In genomic region chr5:105943119-105943518, GRCh38 we compare ENCODE assay signal across 27 cellular contexts.
"Had no signal": no experiment of that assay in that cellular context is flagged by ENCODE, and none has a peak within 500 bp of the region (broad histone marks: within the 10 kb centered on the region; RNA-seq: fewer than 3 reads in every experiment).

No MANE protein-coding gene starts in this region.

- H3K27ac Mint-ChIP-seq: activated CD4-positive, alpha-beta T cell treated with anti-CD3 and anti-CD28 coated beads, Interleukin-2, amount 10 ng/mL, durations not matched to agents 7 days and 5 days; activated CD8-positive, alpha-beta memory T cell treated with anti-CD3 and anti-CD28 coated beads, Interleukin-2, amount 10 ng/mL, durations not matched to agents 7 days and 5 days; activated CD8-positive, alpha-beta T cell treated with anti-CD3 and anti-CD28 coated beads for 36 hours; activated naive CD4-positive, alpha-beta T cell treated with anti-CD3 and anti-CD28 coated beads, Interleukin-2, amount 10 ng/mL, durations not matched to agents 7 days and 5 days; mesothelial cell of epicardium; natural killer cell treated with Interleukin-12 subunit alpha and Interleukin-12 subunit beta and Interleukin-15 and Interleukin-18, amount 100 ng/mL, for 72 hours; type B pancreatic cell had no signal

- H3K27ac ChIP-seq: cardiac muscle cell, gastrocnemius medialis, neutrophil, pancreas, right lobe of liver, thoracic aorta, WERI-Rb-1 had no signal

- H3K4me1 Mint-ChIP-seq: activated CD4-positive, alpha-beta T cell treated with anti-CD3 and anti-CD28 coated beads, Interleukin-2, amount 10 ng/mL, durations not matched to agents 7 days and 5 days; activated CD8-positive, alpha-beta memory T cell treated with anti-CD3 and anti-CD28 coated beads, Interleukin-2, amount 10 ng/mL, durations not matched to agents 7 days and 5 days; activated naive CD4-positive, alpha-beta T cell treated with anti-CD3 and anti-CD28 coated beads, Interleukin-2, amount 10 ng/mL, durations not matched to agents 7 days and 5 days; mesothelial cell of epicardium had no signal

- DNase-seq: activated CD4-positive, alpha-beta T cell treated with anti-CD3 and anti-CD28 coated beads, Interleukin-2, amount 10 ng/mL, durations not matched to agents 7 days and 5 days; activated CD4-positive, CD25-positive, alpha-beta regulatory T cell treated with anti-CD3 and anti-CD28 coated beads, Interleukin-2, amount 50 U/mL, for 72 hours; activated CD8-positive, alpha-beta memory T cell treated with anti-CD3 and anti-CD28 coated beads, Interleukin-2, amount 10 ng/mL, durations not matched to agents 7 days and 5 days; activated CD8-positive, alpha-beta T cell treated with anti-CD3 and anti-CD28 coated beads for 36 hours; activated effector memory CD4-positive, alpha-beta T cell treated with anti-CD3 and anti-CD28 coated beads, Interleukin-2, amount 50 U/mL, for 16 hours; activated naive CD4-positive, alpha-beta T cell treated with anti-CD3 and anti-CD28 coated beads, Interleukin-2, amount 10 ng/mL, durations not matched to agents 7 days and 5 days; activated T-cell treated with anti-CD3 and anti-CD28 coated beads for 4 hours; amygdala; dermis blood vessel endothelial cell; effector CD8-positive, alpha-beta T cell; gastrocnemius medialis; head of caudate nucleus; islet precursor cell; left colon; pancreas; right lobe of liver; stimulated activated CD4-positive, alpha-beta T cell treated with anti-CD3 and anti-CD28 coated beads, Interleukin-2, amount 100 ng/mL, for 48 hours; stimulated activated CD8-positive, alpha-beta memory T cell treated with anti-CD3 and anti-CD28 coated beads, Interleukin-4, amount 100 ng/mL, for 48 hours; stimulated activated naive CD4-positive, alpha-beta T cell; WERI-Rb-1 had no signal

- H3K4me1 ChIP-seq: gastrocnemius medialis, pancreas, right lobe of liver had no signal

- H3K27me3 ChIP-seq: cardiac muscle cell, gastrocnemius medialis, neutrophil, pancreas, right lobe of liver had no signal

- H3K4me3 ChIP-seq: cardiac muscle cell, gastrocnemius medialis, pancreas, right lobe of liver, thoracic aorta had no signal

- H3K27me3 Mint-ChIP-seq: activated CD4-positive, alpha-beta T cell treated with anti-CD3 and anti-CD28 coated beads, Interleukin-2, amount 10 ng/mL, durations not matched to agents 7 days and 5 days; activated CD8-positive, alpha-beta memory T cell treated with anti-CD3 and anti-CD28 coated beads, Interleukin-2, amount 10 ng/mL, durations not matched to agents 7 days and 5 days; activated CD8-positive, alpha-beta T cell treated with anti-CD3 and anti-CD28 coated beads for 36 hours; activated naive CD4-positive, alpha-beta T cell treated with anti-CD3 and anti-CD28 coated beads, Interleukin-2, amount 10 ng/mL, durations not matched to agents 7 days and 5 days; natural killer cell treated with Interleukin-12 subunit alpha and Interleukin-12 subunit beta and Interleukin-15 and Interleukin-18, amount 100 ng/mL, for 72 hours; type B pancreatic cell had no signal

- H3K36me3 ChIP-seq: cardiac muscle cell, gastrocnemius medialis, neutrophil, pancreas, right lobe of liver, thoracic aorta, WERI-Rb-1 had no signal

- ATAC-seq: activated CD8-positive, alpha-beta memory T cell treated with anti-CD3 and anti-CD28 coated beads, Interleukin-2, amount 10 ng/mL, durations not matched to agents 7 days and 5 days; activated CD8-positive, alpha-beta T cell treated with anti-CD3 and anti-CD28 coated beads for 36 hours; left colon; natural killer cell treated with Interleukin-12 subunit alpha and Interleukin-12 subunit beta and Interleukin-15 and Interleukin-18, amount 100 ng/mL, for 72 hours; pancreas; right lobe of liver; SK-N-SH treated with all-trans-retinoic acid at 6 μM for 48 hours had no signal

- H3K36me3 Mint-ChIP-seq: activated CD8-positive, alpha-beta memory T cell treated with anti-CD3 and anti-CD28 coated beads, Interleukin-2, amount 10 ng/mL, durations not matched to agents 7 days and 5 days; activated naive CD4-positive, alpha-beta T cell treated with anti-CD3 and anti-CD28 coated beads, Interleukin-2, amount 10 ng/mL, durations not matched to agents 7 days and 5 days; natural killer cell treated with Interleukin-12 subunit alpha and Interleukin-12 subunit beta and Interleukin-15 and Interleukin-18, amount 100 ng/mL, for 72 hours had no signal

- H3K9me3 ChIP-seq: gastrocnemius medialis, neutrophil, pancreas, right lobe of liver had no signal

- H3K4me3 Mint-ChIP-seq: activated CD4-positive, alpha-beta T cell treated with anti-CD3 and anti-CD28 coated beads, Interleukin-2, amount 10 ng/mL, durations not matched to agents 7 days and 5 days; activated CD8-positive, alpha-beta memory T cell treated with anti-CD3 and anti-CD28 coated beads, Interleukin-2, amount 10 ng/mL, durations not matched to agents 7 days and 5 days; activated CD8-positive, alpha-beta T cell treated with anti-CD3 and anti-CD28 coated beads for 36 hours; activated naive CD4-positive, alpha-beta T cell treated with anti-CD3 and anti-CD28 coated beads, Interleukin-2, amount 10 ng/mL, durations not matched to agents 7 days and 5 days; mesothelial cell of epicardium; natural killer cell treated with Interleukin-12 subunit alpha and Interleukin-12 subunit beta and Interleukin-15 and Interleukin-18, amount 100 ng/mL, for 72 hours; type B pancreatic cell had no signal
